ENCODE assay signal across 1 cellular context in genomic region chr12:98698603-98699463, GRCh38.
TF ChIP-seq lines count a peak whose summit lies in the region.

No MANE protein-coding gene starts in this region.

TF ChIP-seq in GM23338, 12 proteins besides CTCF, POLR2A, EP300 and RAD21 (continued from another document):
- TF ChIP-seq ZNF462 (CRISPR knock-in tag; IDR thresholded peaks at IDR 0.05) = no peak
- no peak for TF ChIP-seq EZH2 (IDR thresholded peaks at IDR 0.05; ENCODE audit: low read depth, unreplicated experiment)
- TF ChIP-seq NANOG (IDR thresholded peaks at IDR 0.05; ENCODE audit: borderline replicate concordance) = no peak
TF ChIP-seq in GM23338: peak in this region for 0.
